ENCODE assay signal across 17 cellular contexts in the genomic region with DNA sequence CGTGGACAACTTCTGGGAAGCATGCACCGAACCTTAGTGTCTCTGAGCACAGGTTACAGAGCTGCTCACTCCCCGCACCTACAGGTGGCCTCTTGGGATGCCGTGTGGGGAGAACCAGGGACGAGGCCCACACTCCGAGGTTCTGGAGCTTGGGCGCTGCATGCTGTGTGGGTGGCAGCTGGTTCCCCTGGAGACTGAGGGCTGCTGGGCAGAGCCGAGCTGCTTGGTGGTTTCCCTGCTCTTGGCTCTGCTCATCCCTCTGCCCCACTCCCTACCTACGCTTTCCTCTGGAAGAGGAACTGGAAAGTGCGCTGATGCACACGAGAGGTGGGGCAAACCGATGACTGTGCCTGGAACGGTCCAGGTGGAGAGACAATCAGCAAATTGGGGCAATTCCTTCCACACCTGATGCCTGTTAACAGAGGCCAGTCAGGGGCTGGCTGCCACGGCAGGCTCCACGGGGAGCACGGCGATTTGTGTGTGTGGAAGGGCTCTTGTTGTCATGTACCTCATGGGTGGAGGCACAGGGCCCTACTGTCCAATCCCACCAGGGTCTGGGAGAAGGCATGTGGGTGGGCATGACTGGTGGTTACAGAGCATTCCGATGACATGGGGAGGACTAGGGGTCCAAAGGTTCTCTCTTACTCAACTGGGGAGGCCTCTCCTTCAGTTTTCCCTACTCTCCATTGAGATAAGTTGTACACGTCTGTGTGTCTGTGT.
A peak's percentile ranks its signal among the peaks of the same experiment; 100 is the strongest.
DNase-seq lines count a peak whose midpoint lies in the region; ATAC-seq and TF ChIP-seq lines count a peak whose summit lies in the region.
"Had no signal": no experiment of that assay in that cellular context is flagged by ENCODE, and none has a peak within 500 bp of the region (broad histone marks: within the 10 kb centered on the region; RNA-seq: fewer than 3 reads in every experiment).

No MANE protein-coding gene starts in this region.

- H3K27ac ChIP-seq in Panc1 (ENCODE audit: low read length) (no peak overlapping the region), spleen (no peak overlapping the region)
- H3K27ac ChIP-seq: KMS-11 had no signal

- 83 to 97% (median 91%) methylated on average over 13 to 19 of the region's 19 CpGs for WGBS in spleen, 5 donors

- no peaks in the 10 kb centered on the region for H3K9me3 ChIP-seq in Panc1 (ENCODE audit: control insufficient read depth, insufficient read depth, low read depth, low read length)
- no peaks in the 10 kb centered on the region for H3K9me3 ChIP-seq in spleen
- H3K9me3 ChIP-seq: BE2C had no signal

- H3K36me3 ChIP-seq in Panc1 (ENCODE audit: control insufficient read depth, insufficient read depth, low read length) (no peaks in the 10 kb centered on the region), spleen (peaks cover 0 to 4% (median 0%) of the 10 kb centered on the region in 6 donors)
- H3K36me3 ChIP-seq: BE2C had no signal

- POLR2A ChIA-PET in Panc1 (lab: Charles Lee): no interaction called here
- POLR2A ChIA-PET in GM10248 (lab: Yijun Ruan, JAX): no interaction called here

- intact Hi-C loops in Panc1 (cut with micrococcal nuclease; ENCODE audit: unreplicated experiment): no loop called here
- intact Hi-C loops in spleen (cut with DNase I; ENCODE audit: low total_unique reads): no loop called here

- TF ChIP-seq CTCF in Panc1 (IDR thresholded peaks at IDR 0.05): no peak
- no peak for TF ChIP-seq CTCF in spleen (IDR thresholded peaks at IDR 0.05 in 8 of 11, conservative IDR thresholded peaks at IDR 0.05 in 3 of 11)
- TF ChIP-seq CTCF in GM10248 (IDR thresholded peaks at IDR 0.05; ENCODE audit: control extremely low read depth, extremely low read depth, low read depth, missing control alignments): no peak

- CTCF ChIA-PET in Panc1 (lab: Charles Lee): no interaction called here
- CTCF ChIA-PET in GM10248 (lab: Yijun Ruan, JAX): no interaction called here

- H3K4me1 ChIP-seq in Panc1 (ENCODE audit: control insufficient read depth, insufficient read depth, low read length) (no peaks in the 10 kb centered on the region), spleen (no peaks in the 10 kb centered on the region)
- H3K4me1 ChIP-seq: BE2C had no signal

- no peak overlapping the region for H3K4me3 ChIP-seq in Panc1 (ENCODE audit: low read depth in 2 of 2, low read length in 2 of 2)
- no peak overlapping the region for H3K4me3 ChIP-seq in spleen

- no TSS peak for BruUV-seq in Panc1 (replicated peaks; lab: Mats Ljungman, UMichigan)

- ATAC-seq in Panc1: 0 out of 2 replicates have a peak, but pooled peaks have one; percentile 18

- in situ Hi-C loops in Panc1 (cut with HindIII; ENCODE audit: low pct_unique_long_range_greater_than_20kb, low sequenced_read_pairs): no loop called here

- H3K27me3 ChIP-seq in Panc1 (ENCODE audit: control insufficient read depth, insufficient read depth, low read length): no peaks in the 10 kb centered on the region
- H3K27me3 ChIP-seq in spleen (replicated peaks in 1 of 7): no peaks in the 10 kb centered on the region
- H3K27me3 ChIP-seq: BE2C had no signal

- TF ChIP-seq POLR2A in spleen (IDR thresholded peaks at IDR 0.05): no peak

- DNase-seq in Panc1 (ENCODE audit: low read depth, low spot score) (no peak), iPS-NIHi7 (ENCODE audit: extremely low spot score) (peak; percentile 6), middle frontal gyrus (ENCODE audit: extremely low spot score, low spot score) (peak; percentile 19), spleen (peak; percentile 65), NCI-H446 treated with DMSO at 0.1 percent for 48 hours (lab: John Stamatoyannopoulos, UW) (no peak), GM10248 (ENCODE audit: extremely low spot score) (no peak)
- DNase-seq in activated CD4-positive, CD25-positive, alpha-beta regulatory T cell treated with anti-CD3 and anti-CD28 coated beads, Interleukin-2, amount 50 U/mL, for 72 hours: no peak
- DNase-seq: BE2C; Calu3; CD4-positive, alpha-beta T cell; DMS53; GOT3; NCI-H1092 treated with DMSO at 0.1 percent for 48 hours; NCI-H524 treated with DMSO at 0.1 percent for 48 hours; OCI-M1; RPMI8226 had no signal

Comparison
In these comparisons a context has a peak if more than half of its experiments do, and no peak if none do; other contexts are left out.
1. DNase-seq: peak in iPS-NIHi7 (single experiment), middle frontal gyrus (single experiment) and spleen (single experiment); none in Panc1 (single experiment), activated CD4-positive, CD25-positive, alpha-beta regulatory T cell treated with anti-CD3 and anti-CD28 coated beads, Interleukin-2, amount 50 U/mL, for 72 hours (single experiment), NCI-H446 treated with DMSO at 0.1 percent for 48 hours (single experiment) and GM10248 (single experiment).